Comparison of ENCODE assay signal across 9 cellular contexts in the genomic region with DNA sequence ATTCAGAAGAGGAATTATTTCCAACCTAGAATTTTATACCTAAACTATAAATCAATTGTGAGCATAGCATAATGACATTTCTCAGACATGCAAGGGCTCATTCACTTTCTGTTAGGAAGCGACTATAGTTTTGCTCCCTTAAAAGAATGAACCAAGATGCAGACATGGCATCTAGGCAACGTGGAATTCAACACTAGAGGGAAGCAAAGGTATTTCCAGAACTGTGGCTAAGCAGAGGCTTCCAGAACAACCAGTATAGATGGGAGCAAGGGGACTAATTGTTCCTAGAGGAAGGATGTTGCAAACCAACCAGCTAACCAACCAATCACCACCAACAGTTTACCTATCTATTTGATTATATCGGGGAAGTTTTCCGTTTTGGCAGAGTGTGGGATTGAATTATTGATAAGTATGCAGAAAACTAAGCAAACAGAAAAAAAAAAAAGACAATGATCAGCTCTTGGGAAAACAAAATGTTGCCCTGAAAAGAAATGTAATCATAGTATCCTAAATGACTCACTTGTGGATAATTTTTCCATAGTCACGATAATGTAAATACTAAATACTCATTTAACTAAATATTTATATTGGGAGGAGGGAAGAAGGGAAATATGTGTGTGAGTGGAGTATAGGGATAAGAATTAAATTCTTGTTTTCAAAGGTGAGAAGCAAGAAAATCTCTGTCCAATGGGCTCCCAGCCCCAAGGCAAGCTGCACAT. TPM values are rescaled to one million over a fixed set of nuclear protein-coding genes. Genes with fewer than 3 reads are reported as not detected.
A peak's percentile ranks its signal among the peaks of the same experiment; 100 is the strongest.
DNase-seq lines count a peak whose midpoint lies in the region; ATAC-seq, FAIRE-seq and TF ChIP-seq lines count a peak whose summit lies in the region.
"Had no signal": no experiment of that assay in that cellular context is flagged by ENCODE, and none has a peak within 500 bp of the region (broad histone marks: within the 10 kb centered on the region; RNA-seq: fewer than 3 reads in every experiment).

No MANE protein-coding gene starts in this region.

- no peak for FAIRE-seq in RCC 7860 (lab: Jason Lieb, UNC)

- TF ChIP-seq CTCF in fibroblast of pulmonary artery (IDR thresholded peaks at IDR 0.05; ENCODE audit: low read length, missing control alignments) (peak; percentile 56), retinal pigment epithelial cell (conservative IDR thresholded peaks at IDR 0.05; ENCODE audit: low read depth, low read length) (peak; percentile 63)

- DNase-seq in H4 (ENCODE audit: low spot score) (peak; percentile 39), RCC 7860 (ENCODE audit: low spot score) (peak; percentile 33), fibroblast of pulmonary artery (ENCODE audit: low read depth) (peak; percentile 59), retinal pigment epithelial cell (ENCODE audit: low read depth) (no peak), NCI-H2081 treated with DMSO at 0.1 percent for 48 hours (lab: John Stamatoyannopoulos, UW) (no peak), DMS153 (lab: John Stamatoyannopoulos, UW) (no peak)
- DNase-seq: glutamatergic neuron had no signal

- H3K4me3 ChIP-seq in fibroblast of pulmonary artery (replicated peaks; ENCODE audit: low read depth, low read length) (no peak overlapping the region), retinal pigment epithelial cell (ENCODE audit: low read length) (no peak overlapping the region)

- no peak for ATAC-seq in HG03196 (IDR thresholded peaks at IDR 0.05; ENCODE audit: unreplicated experiment)
- ATAC-seq in GM19351 (IDR thresholded peaks at IDR 0.05; ENCODE audit: unreplicated experiment), result no peak

RNA-seq across cellular contexts. Expression of gene ARL11, which starts 21.1 kb away (rescaled TPM):
- total RNA-seq in H4 (2014; rRNA removed; shearing (Covaris generic)), result not detected in 2 replicates

RNA-seq across cellular contexts. Expression of gene EBPL, which starts 41.9 kb away (rescaled TPM):
- 67.9 and 77.4 TPM in 2 replicates for total RNA-seq in H4 (2014; rRNA removed; shearing (Covaris generic))

Comparison
In these comparisons a context has a peak if more than half of its experiments do, and no peak if none do; other contexts are left out.
1. DNase-seq: peak in H4 (single experiment), RCC 7860 (single experiment) and fibroblast of pulmonary artery (single experiment); none in retinal pigment epithelial cell (single experiment), NCI-H2081 treated with DMSO at 0.1 percent for 48 hours (single experiment) and DMS153 (single experiment).